ENCODE assay signal across 12 cellular contexts in the genomic region with DNA sequence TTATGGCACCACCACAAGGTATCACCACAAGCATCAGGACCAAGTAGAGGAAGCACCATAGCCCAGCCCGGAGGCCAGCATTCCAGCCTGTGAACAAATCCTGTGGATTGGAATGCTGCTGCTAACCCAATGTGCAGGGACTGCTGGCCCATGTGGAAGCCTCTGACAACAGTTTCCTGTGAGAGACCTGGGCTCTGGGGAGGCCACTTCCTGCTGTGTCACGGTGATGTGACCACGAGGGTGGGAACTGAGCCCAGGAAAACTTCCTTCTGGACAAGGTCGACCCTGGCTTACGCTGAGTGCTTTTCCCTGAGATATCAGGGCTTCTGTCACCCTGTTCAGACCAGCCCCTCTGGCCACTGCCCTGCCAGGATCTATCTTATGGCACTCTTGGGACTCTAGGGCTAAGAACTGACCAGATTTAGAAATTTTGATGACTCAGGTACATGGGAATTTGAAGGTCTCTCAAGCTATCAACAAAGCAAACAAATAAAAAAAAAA.
DNase-seq lines count a peak whose midpoint lies in the region; ATAC-seq and TF ChIP-seq lines count a peak whose summit lies in the region.
"Had no signal": no experiment of that assay in that cellular context is flagged by ENCODE, and none has a peak within 500 bp of the region (broad histone marks: within the 10 kb centered on the region; RNA-seq: fewer than 3 reads in every experiment).

No MANE protein-coding gene starts in this region.

- H3K27me3 ChIP-seq in GM23248 (replicated peaks; ENCODE audit: insufficient read depth) (no peaks in the 10 kb centered on the region), left ventricle myocardium inferior (ENCODE audit: low read depth) (peaks cover 5% of the 10 kb centered on the region), skeletal muscle satellite cell (ENCODE audit: control insufficient read depth, insufficient read depth, low read length) (no peaks in the 10 kb centered on the region), WERI-Rb-1 (ENCODE audit: insufficient read depth, low read depth, severe bottlenecking) (no peaks in the 10 kb centered on the region)

- H4K20me1 ChIP-seq in GM23248 (ENCODE audit: insufficient read depth) = no peaks in the 10 kb centered on the region

- no peaks in the 10 kb centered on the region for H3K36me3 Mint-ChIP-seq in activated CD4-positive, alpha-beta memory T cell treated with anti-CD3 and anti-CD28 coated beads for 36 hours
- H3K36me3 Mint-ChIP-seq: activated naive CD4-positive, alpha-beta T cell treated with anti-CD3 and anti-CD28 coated beads, Interleukin-2, amount 50 U/mL, for 24 hours had no signal

- no peaks in the 10 kb centered on the region for H3K4me1 Mint-ChIP-seq in activated CD4-positive, alpha-beta memory T cell treated with anti-CD3 and anti-CD28 coated beads for 36 hours (ENCODE audit: low read depth)
- H3K4me1 Mint-ChIP-seq: activated naive CD4-positive, alpha-beta T cell treated with anti-CD3 and anti-CD28 coated beads, Interleukin-2, amount 50 U/mL, for 24 hours had no signal

- peak overlapping the region; percentile 40; the same call in 1 of the 2 replicates for H2AFZ ChIP-seq in GM23248

- H3K9ac ChIP-seq in GM23248 = peak overlapping the region; percentile 64
- H3K9ac ChIP-seq in skeletal muscle satellite cell (ENCODE audit: low read depth, low read length) = peak overlapping the region; percentile 24

- H3K27ac ChIP-seq in GM23248 = peak overlapping the region; percentile 87
- H3K27ac ChIP-seq in left ventricle myocardium inferior (replicated peaks) = peak overlapping the region; percentile 68
- H3K27ac ChIP-seq in WERI-Rb-1 = no peak overlapping the region
- H3K27ac ChIP-seq: HL-60, skin epidermis had no signal

- POLR2A ChIA-PET in activated CD4-positive, alpha-beta memory T cell treated with anti-CD3 and anti-CD28 coated beads for 36 hours (lab: Charles Lee) = no interaction called here

- peaks cover 27% of the 10 kb centered on the region for H3K27me3 Mint-ChIP-seq in activated CD4-positive, alpha-beta memory T cell treated with anti-CD3 and anti-CD28 coated beads for 36 hours

- DNase-seq in GM23248 = peak; percentile 92
- DNase-seq in amniotic epithelial cell (ENCODE audit: low read depth) = peak; percentile 44
- DNase-seq in left ventricle myocardium inferior = peak; percentile 74
- DNase-seq in WERI-Rb-1 = no peak
- DNase-seq in activated CD4-positive, alpha-beta memory T cell treated with anti-CD3 and anti-CD28 coated beads for 36 hours = no peak
- no peak for DNase-seq in globus pallidus (ENCODE audit: low spot score)
- DNase-seq: hypothalamus had no signal

- no peaks in the 10 kb centered on the region for H3K9me2 ChIP-seq in GM23248 (ENCODE audit: insufficient read depth)

- intact Hi-C loops in left ventricle myocardium inferior (cut with micrococcal nuclease) = no loop called here
- intact Hi-C loops in activated CD4-positive, alpha-beta memory T cell treated with anti-CD3 and anti-CD28 coated beads for 36 hours (cut with micrococcal nuclease) = no loop called here

- H3K4me1 ChIP-seq in GM23248 (ENCODE audit: insufficient read depth) (peaks cover 72% of the 10 kb centered on the region), left ventricle myocardium inferior (peaks cover 10% of the 10 kb centered on the region), skeletal muscle satellite cell (ENCODE audit: control insufficient read depth, insufficient read depth, low read length) (peaks cover 44% of the 10 kb centered on the region)

- no peaks in the 10 kb centered on the region for H3K79me2 ChIP-seq in GM23248 (ENCODE audit: insufficient read depth)

- H3K9me3 Mint-ChIP-seq in activated CD4-positive, alpha-beta memory T cell treated with anti-CD3 and anti-CD28 coated beads for 36 hours = no peaks in the 10 kb centered on the region
- H3K9me3 Mint-ChIP-seq: activated naive CD4-positive, alpha-beta T cell treated with anti-CD3 and anti-CD28 coated beads, Interleukin-2, amount 50 U/mL, for 24 hours had no signal

- H3K4me2 ChIP-seq in GM23248 (ENCODE audit: unreplicated experiment) (peak overlapping the region; percentile 29), skeletal muscle satellite cell (ENCODE audit: low read length) (peak overlapping the region; percentile 27)

- H3K36me3 ChIP-seq in GM23248 (ENCODE audit: low read depth) = no peaks in the 10 kb centered on the region
- H3K36me3 ChIP-seq in left ventricle myocardium inferior = no peaks in the 10 kb centered on the region
- no peaks in the 10 kb centered on the region for H3K36me3 ChIP-seq in skeletal muscle satellite cell (ENCODE audit: insufficient read depth, low read length)
- H3K36me3 ChIP-seq in WERI-Rb-1 = no peaks in the 10 kb centered on the region

- no peak for TF ChIP-seq CTCF in left ventricle myocardium inferior (IDR thresholded peaks at IDR 0.05; ENCODE audit: borderline replicate concordance)
- no peak for TF ChIP-seq CTCF in WERI-Rb-1 (IDR thresholded peaks at IDR 0.05; ENCODE audit: low read depth, low read length)

- H3K4me3 ChIP-seq in GM23248 (no peak overlapping the region), left ventricle myocardium inferior (no peak overlapping the region), skeletal muscle satellite cell (ENCODE audit: low read length) (peak overlapping the region; percentile 8), WERI-Rb-1 (ENCODE audit: low read depth, low read length) (no peak overlapping the region)
- H3K4me3 ChIP-seq: skin epidermis had no signal

- in situ Hi-C loops in GM23248 (cut with MboI) = no loop called here

- no peak overlapping the region for H3K27ac Mint-ChIP-seq in activated CD4-positive, alpha-beta memory T cell treated with anti-CD3 and anti-CD28 coated beads for 36 hours
- H3K27ac Mint-ChIP-seq: activated naive CD4-positive, alpha-beta T cell treated with anti-CD3 and anti-CD28 coated beads, Interleukin-2, amount 50 U/mL, for 24 hours had no signal

- peaks cover 51% of the 10 kb centered on the region for H3F3A ChIP-seq in GM23248 (ENCODE audit: insufficient read depth)

- no peak overlapping the region for H3K4me3 Mint-ChIP-seq in activated CD4-positive, alpha-beta memory T cell treated with anti-CD3 and anti-CD28 coated beads for 36 hours
- H3K4me3 Mint-ChIP-seq: activated naive CD4-positive, alpha-beta T cell treated with anti-CD3 and anti-CD28 coated beads, Interleukin-2, amount 50 U/mL, for 24 hours had no signal

- H3K9me3 ChIP-seq in GM23248 (ENCODE audit: low read depth) (no peaks in the 10 kb centered on the region), left ventricle myocardium inferior (replicated peaks) (no peaks in the 10 kb centered on the region), skeletal muscle satellite cell (replicated peaks; ENCODE audit: low read length) (no peaks in the 10 kb centered on the region), WERI-Rb-1 (ENCODE audit: severe bottlenecking) (no peaks in the 10 kb centered on the region)

- CTCF ChIA-PET in activated CD4-positive, alpha-beta memory T cell treated with anti-CD3 and anti-CD28 coated beads for 36 hours (lab: Charles Lee) = no interaction called here

- no peak for ATAC-seq in HG03571 (IDR thresholded peaks at IDR 0.05; ENCODE audit: unreplicated experiment)

- WGBS in GM23248 (ENCODE audit: low coverage in 1 of 2, low lambda C conversion rate in 2 of 2, missing lambda C conversion rate in 2 of 2), 2 experiments = 3 to 4% methylated on average over 5 of the region's 5 CpGs

Comparison
In these comparisons a context has a peak if more than half of its experiments do, and no peak if none do; other contexts are left out.
1. DNase-seq: peak in GM23248 (single experiment), amniotic epithelial cell (single experiment) and left ventricle myocardium inferior (single experiment); none in WERI-Rb-1 (single experiment), activated CD4-positive, alpha-beta memory T cell treated with anti-CD3 and anti-CD28 coated beads for 36 hours (single experiment) and globus pallidus (single experiment).